11 cellular contexts compared by ENCODE assay signal in genomic region chr11:76734456-76735217, GRCh38. TPM values are rescaled to one million over a fixed set of nuclear protein-coding genes. Genes with fewer than 3 reads are reported as not detected.
"Had no signal": no experiment of that assay in that cellular context is flagged by ENCODE, and none has a peak within 500 bp of the region (broad histone marks: within the 10 kb centered on the region; RNA-seq: fewer than 3 reads in every experiment).

No MANE protein-coding gene starts in this region.

- H3K4me3 ChIP-seq: lower lobe of right lung, upper lobe of right lung had no signal

- H3K36me3 ChIP-seq: lower lobe of right lung, upper lobe of right lung had no signal

- H3K9me3 Mint-ChIP-seq: activated T-cell treated with anti-CD3 and anti-CD28 coated beads, Interleukin-2, amount 50 U/mL, for 24 hours; immature natural killer cell; neural crest cell; stimulated activated naive CD8-positive, alpha-beta T cell treated with anti-CD3 and anti-CD28 coated beads, Interleukin-15, Interleukin-2, amounts not matched to agents 100 ng/mL and 50 ng/mL, for 24 hours had no signal

- H3K27ac ChIP-seq: lower lobe of right lung, parathyroid adenoma, upper lobe of right lung had no signal

- H3K9me3 ChIP-seq: lower lobe of right lung, upper lobe of right lung had no signal

- H2AFZ ChIP-seq: parathyroid adenoma had no signal

- DNase-seq: activated CD4-positive, CD25-positive, alpha-beta regulatory T cell treated with anti-CD3 and anti-CD28 coated beads, Interleukin-2, amount 50 U/mL, for 72 hours; left cardiac atrium; lower lobe of right lung; upper lobe of right lung had no signal

- H3K4me3 Mint-ChIP-seq: activated CD8-positive, alpha-beta memory T cell treated with anti-CD3 and anti-CD28 coated beads, Interleukin-2, amount 10 ng/mL, durations not matched to agents 7 days and 5 days; activated naive CD8-positive, alpha-beta T cell; activated T-cell treated with anti-CD3 and anti-CD28 coated beads, Interleukin-2, amount 50 U/mL, for 24 hours; immature natural killer cell; neural crest cell; stimulated activated naive CD8-positive, alpha-beta T cell treated with anti-CD3 and anti-CD28 coated beads, Interleukin-15, Interleukin-2, amounts not matched to agents 100 ng/mL and 50 ng/mL, for 24 hours had no signal

- H3K36me3 Mint-ChIP-seq: activated CD8-positive, alpha-beta memory T cell treated with anti-CD3 and anti-CD28 coated beads, Interleukin-2, amount 10 ng/mL, durations not matched to agents 7 days and 5 days; activated naive CD8-positive, alpha-beta T cell; immature natural killer cell had no signal

- H3K4me1 Mint-ChIP-seq: immature natural killer cell, neural crest cell had no signal

- H3K9ac ChIP-seq: parathyroid adenoma had no signal

- H3K27ac Mint-ChIP-seq: activated CD8-positive, alpha-beta memory T cell treated with anti-CD3 and anti-CD28 coated beads, Interleukin-2, amount 10 ng/mL, durations not matched to agents 7 days and 5 days; activated naive CD8-positive, alpha-beta T cell; activated T-cell treated with anti-CD3 and anti-CD28 coated beads, Interleukin-2, amount 50 U/mL, for 24 hours; immature natural killer cell; stimulated activated naive CD8-positive, alpha-beta T cell treated with anti-CD3 and anti-CD28 coated beads, Interleukin-15, Interleukin-2, amounts not matched to agents 100 ng/mL and 50 ng/mL, for 24 hours had no signal

- H3K27me3 ChIP-seq: upper lobe of right lung had no signal

- H3K27me3 Mint-ChIP-seq: activated naive CD8-positive, alpha-beta T cell; activated T-cell treated with anti-CD3 and anti-CD28 coated beads, Interleukin-2, amount 50 U/mL, for 24 hours had no signal

RNA-seq across cellular contexts. Expression of gene TSKU, which starts 48.5 kb away (rescaled TPM):
- polyA plus RNA-seq: immature natural killer cell had no signal
